1 cellular context compared by ENCODE assay signal in the genomic region with DNA sequence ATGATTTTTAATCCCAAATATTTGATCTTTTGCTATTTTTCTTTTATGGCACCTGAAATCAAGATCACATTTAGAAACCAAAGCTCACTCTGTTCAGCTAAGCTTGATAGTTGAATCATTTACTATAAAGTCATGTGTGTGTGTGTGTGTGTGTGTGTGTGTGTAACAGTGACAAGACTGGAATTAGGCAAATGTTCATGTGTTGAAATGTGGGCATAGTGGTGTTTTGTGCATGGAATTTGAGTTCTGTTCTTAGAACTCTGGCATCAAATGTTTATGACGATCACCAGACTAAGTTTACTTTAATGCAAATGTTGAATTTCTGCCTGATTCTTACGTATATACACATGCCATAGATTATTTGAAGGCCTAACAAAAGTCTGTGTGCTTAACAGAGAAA.
TF ChIP-seq lines count a peak whose summit lies in the region.

No MANE protein-coding gene starts in this region.

TF ChIP-seq in IMR-90, 13 proteins besides CTCF, POLR2A, EP300 and RAD21:
- no peak for TF ChIP-seq ELK1 (IDR thresholded peaks at IDR 0.05; ENCODE audit: borderline replicate concordance, low read depth, low read length)
- TF ChIP-seq BHLHE40 (IDR thresholded peaks at IDR 0.05; ENCODE audit: low read depth, low read length) = peak; percentile 49; the same call in 1 of the 2 replicates
